ENCODE assay signal across 22 cellular contexts in genomic region chr9:92948632-92949031, GRCh38. TPM values are rescaled to one million over a fixed set of nuclear protein-coding genes. Genes with fewer than 3 reads are reported as not detected.
DNase-seq lines count a peak whose midpoint lies in the region; ATAC-seq, FAIRE-seq and TF ChIP-seq lines count a peak whose summit lies in the region.
"Had no signal": no experiment of that assay in that cellular context is flagged by ENCODE, and none has a peak within 500 bp of the region (broad histone marks: within the 10 kb centered on the region; RNA-seq: fewer than 3 reads in every experiment).

No MANE protein-coding gene starts in this region.

- H3K4me1 Mint-ChIP-seq in activated CD4-positive, alpha-beta T cell treated with anti-CD3 and anti-CD28 coated beads for 36 hours = peaks cover 63% of the 10 kb centered on the region
- peaks cover 68 to 78% (median 77%) of the 10 kb centered on the region in 3 donors for H3K4me1 Mint-ChIP-seq in CD8-positive, alpha-beta memory T cell
- H3K4me1 Mint-ChIP-seq in activated naive CD8-positive, alpha-beta T cell treated with anti-CD3 and anti-CD28 coated beads, Interleukin-2, amount 10 ng/mL, durations not matched to agents 7 days and 5 days = peaks cover 26% of the 10 kb centered on the region
- peaks cover 21% of the 10 kb centered on the region for H3K4me1 Mint-ChIP-seq in nephron

- H3K9ac ChIP-seq in SK-N-SH = no peak overlapping the region
- H3K9ac ChIP-seq: KMS-11 had no signal

- peak overlapping the region; percentile 51 for H3K27ac Mint-ChIP-seq in activated CD4-positive, alpha-beta T cell treated with anti-CD3 and anti-CD28 coated beads for 36 hours
- H3K27ac Mint-ChIP-seq in CD8-positive, alpha-beta memory T cell = peak overlapping the region in 7 of 8 donors; percentile 75 to 96 (median 88)
- no peak overlapping the region for H3K27ac Mint-ChIP-seq in activated naive CD8-positive, alpha-beta T cell treated with anti-CD3 and anti-CD28 coated beads, Interleukin-2, amount 10 ng/mL, durations not matched to agents 7 days and 5 days
- no peak overlapping the region for H3K27ac Mint-ChIP-seq in nephron
- H3K27ac Mint-ChIP-seq: activated T-helper 2 cell treated with anti-CD3 and anti-CD28 coated beads, Interferon-gamma antibody, Interleukin-2, Interleukin-4, amounts not matched to agents 10 μg/mL and 5 μg/mL and 100 μg/mL, durations not matched to agents 14 hours and 24 hours and 36 hours had no signal

- intact Hi-C loops in activated CD4-positive, alpha-beta T cell treated with anti-CD3 and anti-CD28 coated beads for 36 hours (cut with DNase I, micrococcal nuclease) = no loop called here

- H3K27me3 Mint-ChIP-seq in activated CD4-positive, alpha-beta T cell treated with anti-CD3 and anti-CD28 coated beads for 36 hours = no peaks in the 10 kb centered on the region
- no peaks in the 10 kb centered on the region for H3K27me3 Mint-ChIP-seq in CD8-positive, alpha-beta memory T cell
- H3K27me3 Mint-ChIP-seq in activated naive CD8-positive, alpha-beta T cell treated with anti-CD3 and anti-CD28 coated beads, Interleukin-2, amount 10 ng/mL, durations not matched to agents 7 days and 5 days = peaks cover 12% of the 10 kb centered on the region
- peaks cover 21% of the 10 kb centered on the region for H3K27me3 Mint-ChIP-seq in nephron (ENCODE audit: low read depth)

- H3K79me2 ChIP-seq in SK-N-SH (ENCODE audit: insufficient read depth) = no peaks in the 10 kb centered on the region

- H3K4me1 ChIP-seq in CD8-positive, alpha-beta memory T cell (ENCODE audit: insufficient read depth, low read length) = peaks cover 63% of the 10 kb centered on the region
- H3K4me1 ChIP-seq in SK-N-SH (ENCODE audit: control insufficient read depth in 1 of 2, insufficient read depth in 2 of 2, low read depth in 1 of 2, low read length in 1 of 2) = peaks cover 0 to 13% of the 10 kb centered on the region in 2 experiments; a peak in 1 of 4 replicates
- H3K4me1 ChIP-seq: ascending aorta, BE2C had no signal

- no peak for ATAC-seq in activated CD4-positive, alpha-beta T cell treated with anti-CD3 and anti-CD28 coated beads for 36 hours
- ATAC-seq in activated naive CD8-positive, alpha-beta T cell treated with anti-CD3 and anti-CD28 coated beads, Interleukin-2, amount 10 ng/mL, durations not matched to agents 7 days and 5 days (ENCODE audit: low read depth) = no peak
- ATAC-seq: lower lobe of right lung had no signal

- POLR2A ChIA-PET in activated CD4-positive, alpha-beta T cell treated with anti-CD3 and anti-CD28 coated beads for 36 hours (lab: Charles Lee) = no interaction called here
- POLR2A ChIA-PET in CD8-positive, alpha-beta memory T cell (lab: Charles Lee) = interaction anchor here (1.4 kb wide), 1 partner anchor 15 kb away, joined by 8 read pairs; no protein-coding TSS in a partner anchor
- POLR2A ChIA-PET in activated naive CD8-positive, alpha-beta T cell treated with anti-CD3 and anti-CD28 coated beads, Interleukin-2, amount 10 ng/mL, durations not matched to agents 7 days and 5 days (lab: Charles Lee) = no interaction called here
- POLR2A ChIA-PET in SK-N-SH (lab: Yijun Ruan, JAX) = no interaction called here
- POLR2A ChIA-PET in GM10248 (lab: Yijun Ruan, JAX) = no interaction called here

- TF ChIP-seq RAD21 in SK-N-SH (IDR thresholded peaks at IDR 0.05; ENCODE audit: low read length) = no peak

- no peaks in the 10 kb centered on the region for H3F3A ChIP-seq in SK-N-SH (replicated peaks; ENCODE audit: insufficient read depth)

- no peaks in the 10 kb centered on the region for H3K36me3 ChIP-seq in CD8-positive, alpha-beta memory T cell (ENCODE audit: insufficient read depth, low read length)
- H3K36me3 ChIP-seq in SK-N-SH (replicated peaks in 1 of 2; ENCODE audit: control insufficient read depth in 1 of 2, insufficient read depth in 2 of 2, low read length in 1 of 2) = no peaks in the 10 kb centered on the region
- H3K36me3 ChIP-seq: ascending aorta, BE2C, lower lobe of right lung, upper lobe of left lung had no signal

- no peak overlapping the region for H2AFZ ChIP-seq in SK-N-SH (ENCODE audit: low read depth)

- CTCF ChIA-PET in activated CD4-positive, alpha-beta T cell treated with anti-CD3 and anti-CD28 coated beads for 36 hours (lab: Charles Lee) = interaction anchor here (0.5 to 0.8 kb wide), 2 partner anchors 9 to 57 kb away, joined by 3 read pairs; no protein-coding TSS in a partner anchor
- CTCF ChIA-PET in CD8-positive, alpha-beta memory T cell (lab: Charles Lee) = interaction anchor here (1.9 kb wide), 1 partner anchor 160 kb away, joined by 7 read pairs; no protein-coding TSS in a partner anchor
- CTCF ChIA-PET in SK-N-SH (lab: Yijun Ruan, JAX) = interaction anchor here (0.8 to 1.1 kb wide), 2 partner anchors 11 to 123 kb away, joined by 3 to 5 read pairs; no protein-coding TSS in a partner anchor
- CTCF ChIA-PET in GM10248 (lab: Yijun Ruan, JAX) = interaction anchor here (1.1 to 1.4 kb wide), 2 partner anchors 8 to 618 kb away, joined by 3 to 4 read pairs; no protein-coding TSS in a partner anchor

- H3K4me2 ChIP-seq in SK-N-SH = no peak overlapping the region
- H3K4me2 ChIP-seq: KMS-11 had no signal

- no peaks in the 10 kb centered on the region for H3K9me3 Mint-ChIP-seq in activated CD4-positive, alpha-beta T cell treated with anti-CD3 and anti-CD28 coated beads for 36 hours (ENCODE audit: low read depth)
- peaks cover 0 to 23% (median 16%) of the 10 kb centered on the region in 5 donors for H3K9me3 Mint-ChIP-seq in CD8-positive, alpha-beta memory T cell
- H3K9me3 Mint-ChIP-seq in activated naive CD8-positive, alpha-beta T cell treated with anti-CD3 and anti-CD28 coated beads, Interleukin-2, amount 10 ng/mL, durations not matched to agents 7 days and 5 days = no peaks in the 10 kb centered on the region
- H3K9me3 Mint-ChIP-seq in nephron = peaks cover 3% of the 10 kb centered on the region
- H3K9me3 Mint-ChIP-seq: activated T-helper 2 cell treated with anti-CD3 and anti-CD28 coated beads, Interferon-gamma antibody, Interleukin-2, Interleukin-4, amounts not matched to agents 10 μg/mL and 5 μg/mL and 100 μg/mL, durations not matched to agents 14 hours and 24 hours and 36 hours had no signal

- no peaks in the 10 kb centered on the region for H3K9me3 ChIP-seq in CD8-positive, alpha-beta memory T cell (ENCODE audit: low read length)
- H3K9me3 ChIP-seq in SK-N-SH = no peaks in the 10 kb centered on the region
- H3K9me3 ChIP-seq: ascending aorta, BE2C, lower lobe of right lung, upper lobe of left lung had no signal

- H3K9me2 ChIP-seq in SK-N-SH = no peaks in the 10 kb centered on the region

- no peaks in the 10 kb centered on the region for H3K27me3 ChIP-seq in CD8-positive, alpha-beta memory T cell (ENCODE audit: insufficient read depth, low read length, poor library complexity, severe bottlenecking)
- peaks cover 12% of the 10 kb centered on the region for H3K27me3 ChIP-seq in SK-N-SH (ENCODE audit: insufficient read depth)
- H3K27me3 ChIP-seq: ascending aorta had no signal

- H3K4me3 ChIP-seq in CD8-positive, alpha-beta memory T cell (ENCODE audit: low read length) = peak overlapping the region; percentile 59
- H3K4me3 ChIP-seq in SK-N-SH (ENCODE audit: low read depth in 2 of 2, low read length in 1 of 2) = no peak overlapping the region
- H3K4me3 ChIP-seq: ascending aorta had no signal

- no peak for DNase-seq in activated CD4-positive, alpha-beta T cell treated with anti-CD3 and anti-CD28 coated beads for 36 hours
- DNase-seq in activated CD4-positive, alpha-beta T cell treated with anti-CD3 and anti-CD28 coated beads, Interleukin-2, amount 50 U/mL, for 48 hours = no peak
- DNase-seq in CD8-positive, alpha-beta memory T cell = no peak
- DNase-seq in activated naive CD8-positive, alpha-beta T cell treated with anti-CD3 and anti-CD28 coated beads, Interleukin-2, amount 10 ng/mL, durations not matched to agents 7 days and 5 days = no peak
- no peak for DNase-seq in SK-N-SH
- no peak for DNase-seq in GM10248 (ENCODE audit: extremely low spot score)
- no peak for DNase-seq in D721Med (ENCODE audit: insufficient read length, low spot score)
- DNase-seq: BE2C; cerebellar nuclear complex; effector CD8-positive, alpha-beta T cell; lower lobe of right lung; NCI-H2029; NCI-H446; RPMI8226; upper lobe of left lung had no signal

- TF ChIP-seq EP300 in SK-N-SH (IDR thresholded peaks at IDR 0.05; ENCODE audit: borderline replicate concordance in 1 of 2, low read depth in 1 of 2, low read length in 1 of 2) = no peak

- no peak overlapping the region for H3K27ac ChIP-seq in CD8-positive, alpha-beta memory T cell (ENCODE audit: low read depth, low read length)
- H3K27ac ChIP-seq in SK-N-SH (ENCODE audit: low read depth in 2 of 2, low read length in 1 of 2) = no peak overlapping the region
- H3K27ac ChIP-seq: ascending aorta, KMS-11, lower lobe of right lung had no signal

- 20% methylated on average over 1 of the region's 2 CpGs for WGBS in SK-N-SH (ENCODE audit: low lambda C conversion rate)

- peak overlapping the region; percentile 85 for H3K4me3 Mint-ChIP-seq in activated CD4-positive, alpha-beta T cell treated with anti-CD3 and anti-CD28 coated beads for 36 hours
- H3K4me3 Mint-ChIP-seq in CD8-positive, alpha-beta memory T cell = peak overlapping the region; percentile 79 to 99 (median 94)
- peak overlapping the region; percentile 9 for H3K4me3 Mint-ChIP-seq in activated naive CD8-positive, alpha-beta T cell treated with anti-CD3 and anti-CD28 coated beads, Interleukin-2, amount 10 ng/mL, durations not matched to agents 7 days and 5 days
- H3K4me3 Mint-ChIP-seq in nephron = peak overlapping the region; percentile 82 to 90 (median 88)

- no peak for FAIRE-seq in D721Med (lab: Jason Lieb, UNC)
- FAIRE-seq: H1, TTC549 had no signal

- TF ChIP-seq CTCF in nephron (IDR thresholded peaks at IDR 0.05; ENCODE audit: unreplicated experiment in 3 of 3) (no peak), SK-N-SH (IDR thresholded peaks at IDR 0.05) (no peak), GM10248 (IDR thresholded peaks at IDR 0.05; ENCODE audit: control extremely low read depth, extremely low read depth, low read depth, missing control alignments) (no peak), D721Med (IDR thresholded peaks at IDR 0.05; ENCODE audit: insufficient read depth, missing control alignments) (no peak)

- no peaks in the 10 kb centered on the region for H4K20me1 ChIP-seq in SK-N-SH (ENCODE audit: insufficient read depth)

- H3K36me3 Mint-ChIP-seq in activated CD4-positive, alpha-beta T cell treated with anti-CD3 and anti-CD28 coated beads for 36 hours (ENCODE audit: low read depth) = no peaks in the 10 kb centered on the region
- peaks cover 3 to 13% (median 9%) of the 10 kb centered on the region in 3 donors for H3K36me3 Mint-ChIP-seq in CD8-positive, alpha-beta memory T cell
- H3K36me3 Mint-ChIP-seq in activated naive CD8-positive, alpha-beta T cell treated with anti-CD3 and anti-CD28 coated beads, Interleukin-2, amount 10 ng/mL, durations not matched to agents 7 days and 5 days = peaks cover 2% of the 10 kb centered on the region
- H3K36me3 Mint-ChIP-seq in nephron (ENCODE audit: low read depth) = no peaks in the 10 kb centered on the region

RNA-seq across cellular contexts. Expression of gene FGD3, which starts 1.3 kb away (rescaled TPM):
- 10 to 100 TPM; 41.8 to 66.7 TPM for total RNA-seq in activated CD4-positive, alpha-beta T cell treated with anti-CD3 and anti-CD28 coated beads for 36 hours
- total RNA-seq in CD8-positive, alpha-beta memory T cell = 10 to 100 TPM; 54.6 to 56.5 TPM
- 134 TPM for polyA plus RNA-seq in CD8-positive, alpha-beta memory T cell
- total RNA-seq in activated naive CD8-positive, alpha-beta T cell treated with anti-CD3 and anti-CD28 coated beads, Interleukin-2, amount 10 ng/mL, durations not matched to agents 7 days and 5 days = 100 to 1,000 TPM; 160 to 161 TPM
- polyA plus RNA-seq in SK-N-SH (2012; rRNA removed) = not detected in 2 replicates
- 0.01 TPM in 2 replicates for polyA plus RNA-seq in SK-N-SH (2012; cell fraction: cytosol; rRNA removed)
- polyA plus RNA-seq in SK-N-SH (2012; cell fraction: nucleus; rRNA removed) = not detected in 2 replicates
- total RNA-seq: G401 had no signal

Comparison
In these comparisons a context has a peak if more than half of its experiments do, and no peak if none do; other contexts are left out.
1. H3K27ac Mint-ChIP-seq: peak in activated CD4-positive, alpha-beta T cell treated with anti-CD3 and anti-CD28 coated beads for 36 hours (single experiment) and CD8-positive, alpha-beta memory T cell (7 of 8); none in activated naive CD8-positive, alpha-beta T cell treated with anti-CD3 and anti-CD28 coated beads, Interleukin-2, amount 10 ng/mL, durations not matched to agents 7 days and 5 days (single experiment) and nephron (0 of 3).
2. H3K4me3 Mint-ChIP-seq: peak in every context shown above with its lines; median percentile 94 in CD8-positive, alpha-beta memory T cell; 88 in nephron; 85 in activated CD4-positive, alpha-beta T cell treated with anti-CD3 and anti-CD28 coated beads for 36 hours; 9 in activated naive CD8-positive, alpha-beta T cell treated with anti-CD3 and anti-CD28 coated beads, Interleukin-2, amount 10 ng/mL, durations not matched to agents 7 days and 5 days.